ENCODE assay signal across 8 cellular contexts in genomic region chr10:74151057-74151878, GRCh38. TPM values are rescaled to one million over a fixed set of nuclear protein-coding genes. Genes with fewer than 3 reads are reported as not detected.
A peak's percentile ranks its signal among the peaks of the same experiment; 100 is the strongest.
DNase-seq lines count a peak whose midpoint lies in the region; ATAC-seq and TF ChIP-seq lines count a peak whose summit lies in the region.

Gene ADK, plus strand, starts transcription at chr10:74151221. Its CDS starts 58 bp downstream, at chr10:74151279.

- H3K4me3 Mint-ChIP-seq in mesothelial cell of epicardium = no peak within 1 kb of the TSS

- peak; percentile 36 for TF ChIP-seq CTCF in mesothelial cell of epicardium (IDR thresholded peaks at IDR 0.05; ENCODE audit: unreplicated experiment)

- peaks cover 13% of the 10 kb centered on the region for H3K36me3 ChIP-seq in NT2/D1 (ENCODE audit: insufficient read depth, insufficient read length, low read length)

- peaks cover 7% of the 10 kb centered on the region for H3K36me3 Mint-ChIP-seq in mesothelial cell of epicardium

- no peaks in the 10 kb centered on the region for H3K9me3 Mint-ChIP-seq in mesothelial cell of epicardium

- no peaks in the 10 kb centered on the region for H3K27me3 Mint-ChIP-seq in mesothelial cell of epicardium (ENCODE audit: low read depth)

- peak; percentile 94 for DNase-seq in COLO668 (lab: John Stamatoyannopoulos, UW; ENCODE audit: unreplicated experiment)
- DNase-seq in NT2/D1 (ENCODE audit: low read depth, low spot score) = peak; percentile 96
- peak; percentile 99 for DNase-seq in activated CD8-positive, alpha-beta memory T cell treated with anti-CD3 and anti-CD28 coated beads, Interleukin-2, amount 50 U/mL, for 1 hour (ENCODE audit: extremely low read depth)
- DNase-seq in mesothelial cell of epicardium (ENCODE audit: low spot score in 2 of 2, unreplicated experiment in 2 of 2) = peak; percentile 99
- peak; percentile 99 for DNase-seq in stimulated activated CD8-positive, alpha-beta memory T cell treated with anti-CD3 and anti-CD28 coated beads, Interleukin-15, amount 100 ng/mL, for 48 hours (ENCODE audit: low read depth in 2 of 2)

- H3K27me3 ChIP-seq in NT2/D1 (ENCODE audit: insufficient read depth, insufficient read length) = no peaks in the 10 kb centered on the region

- H3K9ac ChIP-seq in NT2/D1 (ENCODE audit: insufficient read length, low read depth) = peak within 1 kb of the TSS; percentile 95

- H3K4me1 ChIP-seq in NT2/D1 (ENCODE audit: insufficient read depth, insufficient read length) = no peaks in the 10 kb centered on the region

- in situ Hi-C loops in endometrial microvascular endothelial cells (cut with HindIII; ENCODE audit: inconsistent ontology term, low pct_unique_long_range_greater_than_20kb, low sequenced_read_pairs) = no loop called here

- H3K9me3 ChIP-seq in NT2/D1 (ENCODE audit: insufficient read depth, low read length) = no peaks in the 10 kb centered on the region

- ATAC-seq in GM19438 (IDR thresholded peaks at IDR 0.05; ENCODE audit: low read depth, unreplicated experiment) (peak; percentile 80), HG03575 (IDR thresholded peaks at IDR 0.05; ENCODE audit: extremely low read depth, insufficient number of reproducible peaks, low FRiP score, unreplicated experiment) (peak; percentile 52)

- H3K4me3 ChIP-seq in NT2/D1 (ENCODE audit: insufficient read length, low read depth) = peak within 1 kb of the TSS; percentile 98

- peaks cover 41% of the 10 kb centered on the region for H3K4me1 Mint-ChIP-seq in mesothelial cell of epicardium

- H3K27ac Mint-ChIP-seq in mesothelial cell of epicardium = no peak within 1 kb of the TSS

RNA-seq across cellular contexts. Expression of gene ADK, which starts in this region (rescaled TPM):
- total RNA-seq in endometrial microvascular endothelial cells (ENCODE audit: inconsistent ontology term) = 67.6 TPM
- total RNA-seq in mesothelial cell of epicardium = 25.0 to 26.2 TPM (median 26.2 TPM) in 3 replicates

Comparison
In these comparisons a context has a peak if more than half of its experiments do, and no peak if none do; other contexts are left out.
1. Peak in every context shown above with its lines: DNase-seq, ATAC-seq and H3K4me3 ChIP-seq.